ENCODE assay signal across 1 cellular context in the genomic region with DNA sequence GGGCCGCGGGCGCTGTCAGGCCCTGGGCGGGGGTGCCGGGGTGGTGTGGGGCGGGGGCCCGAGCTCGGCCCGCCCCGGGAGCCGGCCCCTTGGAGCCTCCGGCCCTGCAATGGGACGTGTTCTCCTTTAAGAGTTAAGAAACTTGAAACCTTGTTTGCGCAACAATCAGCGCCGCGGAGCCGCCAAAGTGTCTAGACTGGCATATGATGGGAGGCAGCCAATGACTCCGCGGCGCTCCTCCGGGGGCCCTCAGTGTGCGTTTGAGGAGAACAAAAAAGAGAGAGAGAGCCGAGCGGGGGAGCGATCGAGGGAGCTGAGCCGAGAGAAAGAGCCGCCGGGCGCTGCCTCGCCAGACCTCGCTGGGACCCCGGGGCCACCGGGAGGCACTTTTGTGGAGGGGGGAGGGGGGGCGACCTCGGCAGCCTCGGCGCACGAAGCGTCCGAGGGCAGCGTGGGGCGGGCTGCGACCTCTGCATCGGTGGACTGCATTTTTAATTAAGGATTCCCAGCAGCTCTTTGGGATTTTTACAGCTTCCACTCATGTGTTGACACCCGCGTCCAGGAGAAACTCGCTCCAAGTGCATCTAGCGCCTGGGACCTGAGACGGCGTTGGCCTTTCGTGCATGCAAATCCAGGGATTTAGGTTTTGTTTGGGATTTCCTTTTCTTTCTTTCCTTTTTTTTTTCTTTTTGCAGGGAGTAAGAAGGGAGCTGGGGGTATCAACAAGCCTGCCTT.
TF ChIP-seq lines count a peak whose summit lies in the region.

A gene (plus strand): TSS at position 202 of the 735 bp plus-strand sequence. CDS start 1,023 bp downstream, outside the sequence.

TF ChIP-seq in HepG2, 621 proteins besides CTCF, POLR2A, EP300 and RAD21 (continued from another document and continues in another):
- TF ChIP-seq, protein P1, sequence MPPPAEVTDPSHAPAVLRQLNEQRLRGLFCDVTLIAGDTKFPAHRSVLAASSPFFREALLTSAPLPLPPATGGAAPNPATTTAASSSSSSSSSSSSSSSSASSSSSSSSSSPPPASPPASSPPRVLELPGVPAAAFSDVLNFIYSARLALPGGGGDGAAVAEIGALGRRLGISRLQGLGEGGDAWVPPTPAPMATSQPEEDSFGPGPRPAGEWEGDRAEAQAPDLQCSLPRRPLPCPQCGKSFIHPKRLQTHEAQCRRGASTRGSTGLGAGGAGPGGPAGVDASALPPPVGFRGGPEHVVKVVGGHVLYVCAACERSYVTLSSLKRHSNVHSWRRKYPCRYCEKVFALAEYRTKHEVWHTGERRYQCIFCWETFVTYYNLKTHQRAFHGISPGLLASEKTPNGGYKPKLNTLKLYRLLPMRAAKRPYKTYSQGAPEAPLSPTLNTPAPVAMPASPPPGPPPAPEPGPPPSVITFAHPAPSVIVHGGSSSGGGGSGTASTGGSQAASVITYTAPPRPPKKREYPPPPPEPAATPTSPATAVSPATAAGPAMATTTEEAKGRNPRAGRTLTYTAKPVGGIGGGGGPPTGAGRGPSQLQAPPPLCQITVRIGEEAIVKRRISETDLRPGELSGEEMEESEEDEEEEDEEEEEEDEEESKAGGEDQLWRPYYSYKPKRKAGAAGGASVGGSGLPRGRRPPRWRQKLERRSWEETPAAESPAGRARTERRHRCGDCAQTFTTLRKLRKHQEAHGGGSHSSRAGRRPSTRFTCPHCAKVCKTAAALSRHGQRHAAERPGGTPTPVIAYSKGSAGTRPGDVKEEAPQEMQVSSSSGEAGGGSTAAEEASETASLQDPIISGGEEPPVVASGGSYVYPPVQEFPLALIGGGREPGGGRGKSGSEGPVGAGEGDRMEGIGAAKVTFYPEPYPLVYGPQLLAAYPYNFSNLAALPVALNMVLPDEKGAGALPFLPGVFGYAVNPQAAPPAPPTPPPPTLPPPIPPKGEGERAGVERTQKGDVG (CRISPR knock-in tag; IDR thresholded peaks at IDR 0.05; ENCODE audit: borderline replicate concordance), result no peak
- TF ChIP-seq EHMT2 (IDR thresholded peaks at IDR 0.05; ENCODE audit: borderline replicate concordance, low read depth, low read length), result no peak
- TF ChIP-seq, protein P2, sequence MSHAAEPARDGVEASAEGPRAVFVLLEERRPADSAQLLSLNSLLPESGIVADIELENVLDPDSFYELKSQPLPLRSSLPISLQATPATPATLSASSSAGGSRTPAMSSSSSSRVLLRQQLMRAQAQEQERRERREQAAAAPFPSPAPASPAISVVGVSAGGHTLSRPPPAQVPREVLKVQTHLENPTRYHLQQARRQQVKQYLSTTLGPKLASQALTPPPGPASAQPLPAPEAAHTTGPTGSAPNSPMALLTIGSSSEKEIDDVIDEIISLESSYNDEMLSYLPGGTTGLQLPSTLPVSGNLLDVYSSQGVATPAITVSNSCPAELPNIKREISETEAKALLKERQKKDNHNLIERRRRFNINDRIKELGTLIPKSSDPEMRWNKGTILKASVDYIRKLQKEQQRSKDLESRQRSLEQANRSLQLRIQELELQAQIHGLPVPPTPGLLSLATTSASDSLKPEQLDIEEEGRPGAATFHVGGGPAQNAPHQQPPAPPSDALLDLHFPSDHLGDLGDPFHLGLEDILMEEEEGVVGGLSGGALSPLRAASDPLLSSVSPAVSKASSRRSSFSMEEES (CRISPR knock-in tag; IDR thresholded peaks at IDR 0.05), result no peak
- TF ChIP-seq NRL (CRISPR knock-in tag; IDR thresholded peaks at IDR 0.05; ENCODE audit: borderline replicate concordance), result no peak; the same call in 1 of the 2 replicates
- no peak for TF ChIP-seq DNMT3B (CRISPR knock-in tag; conservative IDR thresholded peaks at IDR 0.05)
- TF ChIP-seq ASH2L (IDR thresholded peaks at IDR 0.05; ENCODE audit: insufficient read length, low read depth, low read length), result peak; percentile 61
- no peak for TF ChIP-seq SNRNP70 (IDR thresholded peaks at IDR 0.05; ENCODE audit: low read depth, low read length)
- no peak for TF ChIP-seq ATM (IDR thresholded peaks at IDR 0.05; ENCODE audit: borderline replicate concordance)
- TF ChIP-seq, protein P3, sequence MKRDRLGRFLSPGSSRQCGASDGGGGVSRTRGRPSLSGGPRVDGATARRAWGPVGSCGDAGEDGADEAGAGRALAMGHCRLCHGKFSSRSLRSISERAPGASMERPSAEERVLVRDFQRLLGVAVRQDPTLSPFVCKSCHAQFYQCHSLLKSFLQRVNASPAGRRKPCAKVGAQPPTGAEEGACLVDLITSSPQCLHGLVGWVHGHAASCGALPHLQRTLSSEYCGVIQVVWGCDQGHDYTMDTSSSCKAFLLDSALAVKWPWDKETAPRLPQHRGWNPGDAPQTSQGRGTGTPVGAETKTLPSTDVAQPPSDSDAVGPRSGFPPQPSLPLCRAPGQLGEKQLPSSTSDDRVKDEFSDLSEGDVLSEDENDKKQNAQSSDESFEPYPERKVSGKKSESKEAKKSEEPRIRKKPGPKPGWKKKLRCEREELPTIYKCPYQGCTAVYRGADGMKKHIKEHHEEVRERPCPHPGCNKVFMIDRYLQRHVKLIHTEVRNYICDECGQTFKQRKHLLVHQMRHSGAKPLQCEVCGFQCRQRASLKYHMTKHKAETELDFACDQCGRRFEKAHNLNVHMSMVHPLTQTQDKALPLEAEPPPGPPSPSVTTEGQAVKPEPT (CRISPR knock-in tag; IDR thresholded peaks at IDR 0.05; ENCODE audit: low read depth), result no peak
- 0 out of 2 replicates have a peak, but pooled peaks have one; percentile 37 for TF ChIP-seq TCF7 (IDR thresholded peaks at IDR 0.05; ENCODE audit: low read depth)
- TF ChIP-seq, protein P4, sequence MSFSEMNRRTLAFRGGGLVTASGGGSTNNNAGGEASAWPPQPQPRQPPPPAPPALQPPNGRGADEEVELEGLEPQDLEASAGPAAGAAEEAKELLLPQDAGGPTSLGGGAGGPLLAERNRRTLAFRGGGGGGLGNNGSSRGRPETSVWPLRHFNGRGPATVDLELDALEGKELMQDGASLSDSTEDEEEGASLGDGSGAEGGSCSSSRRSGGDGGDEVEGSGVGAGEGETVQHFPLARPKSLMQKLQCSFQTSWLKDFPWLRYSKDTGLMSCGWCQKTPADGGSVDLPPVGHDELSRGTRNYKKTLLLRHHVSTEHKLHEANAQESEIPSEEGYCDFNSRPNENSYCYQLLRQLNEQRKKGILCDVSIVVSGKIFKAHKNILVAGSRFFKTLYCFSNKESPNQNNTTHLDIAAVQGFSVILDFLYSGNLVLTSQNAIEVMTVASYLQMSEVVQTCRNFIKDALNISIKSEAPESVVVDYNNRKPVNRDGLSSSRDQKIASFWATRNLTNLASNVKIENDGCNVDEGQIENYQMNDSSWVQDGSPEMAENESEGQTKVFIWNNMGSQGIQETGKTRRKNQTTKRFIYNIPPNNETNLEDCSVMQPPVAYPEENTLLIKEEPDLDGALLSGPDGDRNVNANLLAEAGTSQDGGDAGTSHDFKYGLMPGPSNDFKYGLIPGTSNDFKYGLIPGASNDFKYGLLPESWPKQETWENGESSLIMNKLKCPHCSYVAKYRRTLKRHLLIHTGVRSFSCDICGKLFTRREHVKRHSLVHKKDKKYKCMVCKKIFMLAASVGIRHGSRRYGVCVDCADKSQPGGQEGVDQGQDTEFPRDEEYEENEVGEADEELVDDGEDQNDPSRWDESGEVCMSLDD (CRISPR knock-in tag; IDR thresholded peaks at IDR 0.05; ENCODE audit: borderline replicate concordance), result no peak
- TF ChIP-seq ZNF891 (CRISPR knock-in tag; IDR thresholded peaks at IDR 0.05), result no peak
- TF ChIP-seq NCOA2 (CRISPR knock-in tag; IDR thresholded peaks at IDR 0.05), result peak; percentile 52; the same call in 1 of the 2 replicates
- TF ChIP-seq, protein P5, sequence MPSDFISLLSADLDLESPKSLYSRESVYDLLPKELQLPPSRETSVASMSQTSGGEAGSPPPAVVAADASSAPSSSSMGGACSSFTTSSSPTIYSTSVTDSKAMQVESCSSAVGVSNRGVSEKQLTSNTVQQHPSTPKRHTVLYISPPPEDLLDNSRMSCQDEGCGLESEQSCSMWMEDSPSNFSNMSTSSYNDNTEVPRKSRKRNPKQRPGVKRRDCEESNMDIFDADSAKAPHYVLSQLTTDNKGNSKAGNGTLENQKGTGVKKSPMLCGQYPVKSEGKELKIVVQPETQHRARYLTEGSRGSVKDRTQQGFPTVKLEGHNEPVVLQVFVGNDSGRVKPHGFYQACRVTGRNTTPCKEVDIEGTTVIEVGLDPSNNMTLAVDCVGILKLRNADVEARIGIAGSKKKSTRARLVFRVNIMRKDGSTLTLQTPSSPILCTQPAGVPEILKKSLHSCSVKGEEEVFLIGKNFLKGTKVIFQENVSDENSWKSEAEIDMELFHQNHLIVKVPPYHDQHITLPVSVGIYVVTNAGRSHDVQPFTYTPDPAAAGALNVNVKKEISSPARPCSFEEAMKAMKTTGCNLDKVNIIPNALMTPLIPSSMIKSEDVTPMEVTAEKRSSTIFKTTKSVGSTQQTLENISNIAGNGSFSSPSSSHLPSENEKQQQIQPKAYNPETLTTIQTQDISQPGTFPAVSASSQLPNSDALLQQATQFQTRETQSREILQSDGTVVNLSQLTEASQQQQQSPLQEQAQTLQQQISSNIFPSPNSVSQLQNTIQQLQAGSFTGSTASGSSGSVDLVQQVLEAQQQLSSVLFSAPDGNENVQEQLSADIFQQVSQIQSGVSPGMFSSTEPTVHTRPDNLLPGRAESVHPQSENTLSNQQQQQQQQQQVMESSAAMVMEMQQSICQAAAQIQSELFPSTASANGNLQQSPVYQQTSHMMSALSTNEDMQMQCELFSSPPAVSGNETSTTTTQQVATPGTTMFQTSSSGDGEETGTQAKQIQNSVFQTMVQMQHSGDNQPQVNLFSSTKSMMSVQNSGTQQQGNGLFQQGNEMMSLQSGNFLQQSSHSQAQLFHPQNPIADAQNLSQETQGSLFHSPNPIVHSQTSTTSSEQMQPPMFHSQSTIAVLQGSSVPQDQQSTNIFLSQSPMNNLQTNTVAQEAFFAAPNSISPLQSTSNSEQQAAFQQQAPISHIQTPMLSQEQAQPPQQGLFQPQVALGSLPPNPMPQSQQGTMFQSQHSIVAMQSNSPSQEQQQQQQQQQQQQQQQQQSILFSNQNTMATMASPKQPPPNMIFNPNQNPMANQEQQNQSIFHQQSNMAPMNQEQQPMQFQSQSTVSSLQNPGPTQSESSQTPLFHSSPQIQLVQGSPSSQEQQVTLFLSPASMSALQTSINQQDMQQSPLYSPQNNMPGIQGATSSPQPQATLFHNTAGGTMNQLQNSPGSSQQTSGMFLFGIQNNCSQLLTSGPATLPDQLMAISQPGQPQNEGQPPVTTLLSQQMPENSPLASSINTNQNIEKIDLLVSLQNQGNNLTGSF (CRISPR knock-in tag; IDR thresholded peaks at IDR 0.05), result no peak
- TF ChIP-seq ZNF670 (CRISPR knock-in tag; IDR thresholded peaks at IDR 0.05; ENCODE audit: borderline replicate concordance), result no peak
- TF ChIP-seq ELF4 (CRISPR knock-in tag; IDR thresholded peaks at IDR 0.05; ENCODE audit: borderline replicate concordance), result no peak
- TF ChIP-seq ZBTB7B (CRISPR knock-in tag; IDR thresholded peaks at IDR 0.05), result peak; percentile 69
- TF ChIP-seq PRMT3 (CRISPR knock-in tag; IDR thresholded peaks at IDR 0.05; ENCODE audit: borderline replicate concordance, low read depth), result no peak
- TF ChIP-seq, protein P6, sequence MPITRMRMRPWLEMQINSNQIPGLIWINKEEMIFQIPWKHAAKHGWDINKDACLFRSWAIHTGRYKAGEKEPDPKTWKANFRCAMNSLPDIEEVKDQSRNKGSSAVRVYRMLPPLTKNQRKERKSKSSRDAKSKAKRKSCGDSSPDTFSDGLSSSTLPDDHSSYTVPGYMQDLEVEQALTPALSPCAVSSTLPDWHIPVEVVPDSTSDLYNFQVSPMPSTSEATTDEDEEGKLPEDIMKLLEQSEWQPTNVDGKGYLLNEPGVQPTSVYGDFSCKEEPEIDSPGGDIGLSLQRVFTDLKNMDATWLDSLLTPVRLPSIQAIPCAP (CRISPR knock-in tag; IDR thresholded peaks at IDR 0.05; ENCODE audit: low read depth), result no peak
- no peak for TF ChIP-seq CCAR2 (optimal IDR thresholded peaks at IDR 0.05; ENCODE audit: low read depth, low read length)
- TF ChIP-seq, protein P7, sequence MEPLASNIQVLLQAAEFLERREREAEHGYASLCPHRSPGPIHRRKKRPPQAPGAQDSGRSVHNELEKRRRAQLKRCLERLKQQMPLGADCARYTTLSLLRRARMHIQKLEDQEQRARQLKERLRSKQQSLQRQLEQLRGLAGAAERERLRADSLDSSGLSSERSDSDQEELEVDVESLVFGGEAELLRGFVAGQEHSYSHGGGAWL (CRISPR knock-in tag; IDR thresholded peaks at IDR 0.05), result 0 out of 2 replicates have a peak, but pooled peaks have one; percentile 3
- no peak for TF ChIP-seq MEIS2 (CRISPR knock-in tag; IDR thresholded peaks at IDR 0.05)
- TF ChIP-seq ZBTB1 (CRISPR knock-in tag; IDR thresholded peaks at IDR 0.05; ENCODE audit: borderline replicate concordance), result no peak
- TF ChIP-seq, protein P8, sequence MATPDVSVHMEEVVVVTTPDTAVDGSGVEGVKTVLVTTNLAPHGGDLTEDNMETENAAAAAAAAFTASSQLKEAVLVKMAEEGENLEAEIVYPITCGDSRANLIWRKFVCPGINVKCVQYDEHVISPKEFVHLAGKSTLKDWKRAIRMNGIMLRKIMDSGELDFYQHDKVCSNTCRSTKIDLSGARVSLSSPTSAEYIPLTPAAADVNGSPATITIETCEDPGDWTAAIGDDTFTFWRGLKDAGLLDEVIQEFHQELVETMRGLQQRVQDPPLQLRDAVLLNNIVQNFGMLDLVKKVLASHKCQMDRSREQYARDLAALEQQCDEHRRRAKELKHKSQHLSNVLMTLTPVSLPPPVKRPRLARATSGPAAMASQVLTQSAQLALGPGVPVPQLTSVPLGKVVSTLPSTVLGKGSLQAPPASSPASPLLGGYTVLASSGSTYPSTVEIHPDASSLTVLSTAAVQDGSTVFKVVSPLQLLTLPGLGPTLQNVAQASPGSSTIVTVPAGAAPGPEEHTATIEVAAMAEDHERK (CRISPR knock-in tag; IDR thresholded peaks at IDR 0.05; ENCODE audit: low read depth), result no peak
- TF ChIP-seq ZKSCAN5 (CRISPR knock-in tag; IDR thresholded peaks at IDR 0.05), result no peak
- no peak for TF ChIP-seq PAF1 (CRISPR knock-in tag; IDR thresholded peaks at IDR 0.05)
- TF ChIP-seq WIZ (CRISPR knock-in tag; IDR thresholded peaks at IDR 0.05), result no peak
- TF ChIP-seq ZNF7 (CRISPR knock-in tag; IDR thresholded peaks at IDR 0.05), result no peak
- no peak for TF ChIP-seq RFXANK (CRISPR knock-in tag; IDR thresholded peaks at IDR 0.05)
- TF ChIP-seq, protein P9, sequence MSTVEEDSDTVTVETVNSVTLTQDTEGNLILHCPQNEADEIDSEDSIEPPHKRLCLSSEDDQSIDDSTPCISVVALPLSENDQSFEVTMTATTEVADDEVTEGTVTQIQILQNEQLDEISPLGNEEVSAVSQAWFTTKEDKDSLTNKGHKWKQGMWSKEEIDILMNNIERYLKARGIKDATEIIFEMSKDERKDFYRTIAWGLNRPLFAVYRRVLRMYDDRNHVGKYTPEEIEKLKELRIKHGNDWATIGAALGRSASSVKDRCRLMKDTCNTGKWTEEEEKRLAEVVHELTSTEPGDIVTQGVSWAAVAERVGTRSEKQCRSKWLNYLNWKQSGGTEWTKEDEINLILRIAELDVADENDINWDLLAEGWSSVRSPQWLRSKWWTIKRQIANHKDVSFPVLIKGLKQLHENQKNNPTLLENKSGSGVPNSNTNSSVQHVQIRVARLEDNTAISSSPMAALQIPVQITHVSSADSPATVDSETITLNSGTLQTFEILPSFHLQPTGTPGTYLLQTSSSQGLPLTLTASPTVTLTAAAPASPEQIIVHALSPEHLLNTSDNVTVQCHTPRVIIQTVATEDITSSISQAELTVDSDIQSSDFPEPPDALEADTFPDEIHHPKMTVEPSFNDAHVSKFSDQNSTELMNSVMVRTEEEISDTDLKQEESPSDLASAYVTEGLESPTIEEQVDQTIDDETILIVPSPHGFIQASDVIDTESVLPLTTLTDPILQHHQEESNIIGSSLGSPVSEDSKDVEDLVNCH (CRISPR knock-in tag; IDR thresholded peaks at IDR 0.05), result no peak
- no peak for TF ChIP-seq ZNF441 (CRISPR knock-in tag; IDR thresholded peaks at IDR 0.05; ENCODE audit: borderline replicate concordance)
- TF ChIP-seq HCFC1 (IDR thresholded peaks at IDR 0.05; ENCODE audit: low read depth, low read length), result no peak
- no peak for TF ChIP-seq ZNF660 (CRISPR knock-in tag; IDR thresholded peaks at IDR 0.05; ENCODE audit: borderline replicate concordance, low read depth)
- no peak; the same call in 1 of the 2 replicates for TF ChIP-seq ZNF768 (CRISPR knock-in tag; IDR thresholded peaks at IDR 0.05)
- TF ChIP-seq MBNL3 (CRISPR knock-in tag; conservative IDR thresholded peaks at IDR 0.05), result no peak
- TF ChIP-seq ZNF263 (CRISPR knock-in tag; IDR thresholded peaks at IDR 0.05), result no peak
